1 cellular context compared by ENCODE assay signal in the genomic region with DNA sequence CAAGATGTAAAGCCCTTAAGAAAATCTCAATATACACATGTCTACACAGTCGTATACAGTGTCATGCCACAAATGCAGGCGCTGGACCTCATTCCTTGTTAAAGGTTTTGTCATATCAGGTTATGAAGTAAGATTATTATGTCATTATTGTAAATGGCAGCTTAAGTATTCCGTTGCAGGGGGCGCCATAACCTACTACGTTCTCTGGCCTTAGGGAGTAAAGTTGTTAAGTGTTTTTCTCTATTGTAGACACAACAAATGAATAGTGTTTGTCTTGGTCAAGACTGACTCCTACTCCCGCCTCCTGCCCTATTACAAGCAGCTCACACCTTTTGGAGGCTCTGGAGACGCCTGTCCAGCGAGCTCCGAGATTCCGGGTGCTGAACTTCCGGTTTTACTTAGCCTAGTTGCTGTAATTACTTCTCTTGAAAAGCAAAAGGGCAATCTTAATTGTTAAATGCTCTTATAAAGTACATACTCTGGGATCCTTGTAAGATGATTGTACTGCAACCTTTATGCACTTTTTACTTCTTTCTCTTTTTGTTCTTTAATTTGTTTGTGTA.
TF ChIP-seq lines count a peak whose summit lies in the region.

No MANE protein-coding gene starts in this region.

TF ChIP-seq in K562, 482 proteins besides CTCF, POLR2A, EP300 and RAD21 (continued from another document):
- TF ChIP-seq, protein P1, sequence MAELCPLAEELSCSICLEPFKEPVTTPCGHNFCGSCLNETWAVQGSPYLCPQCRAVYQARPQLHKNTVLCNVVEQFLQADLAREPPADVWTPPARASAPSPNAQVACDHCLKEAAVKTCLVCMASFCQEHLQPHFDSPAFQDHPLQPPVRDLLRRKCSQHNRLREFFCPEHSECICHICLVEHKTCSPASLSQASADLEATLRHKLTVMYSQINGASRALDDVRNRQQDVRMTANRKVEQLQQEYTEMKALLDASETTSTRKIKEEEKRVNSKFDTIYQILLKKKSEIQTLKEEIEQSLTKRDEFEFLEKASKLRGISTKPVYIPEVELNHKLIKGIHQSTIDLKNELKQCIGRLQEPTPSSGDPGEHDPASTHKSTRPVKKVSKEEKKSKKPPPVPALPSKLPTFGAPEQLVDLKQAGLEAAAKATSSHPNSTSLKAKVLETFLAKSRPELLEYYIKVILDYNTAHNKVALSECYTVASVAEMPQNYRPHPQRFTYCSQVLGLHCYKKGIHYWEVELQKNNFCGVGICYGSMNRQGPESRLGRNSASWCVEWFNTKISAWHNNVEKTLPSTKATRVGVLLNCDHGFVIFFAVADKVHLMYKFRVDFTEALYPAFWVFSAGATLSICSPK (IDR thresholded peaks at IDR 0.05; ENCODE audit: borderline replicate concordance), result no peak
- TF ChIP-seq, protein P2, sequence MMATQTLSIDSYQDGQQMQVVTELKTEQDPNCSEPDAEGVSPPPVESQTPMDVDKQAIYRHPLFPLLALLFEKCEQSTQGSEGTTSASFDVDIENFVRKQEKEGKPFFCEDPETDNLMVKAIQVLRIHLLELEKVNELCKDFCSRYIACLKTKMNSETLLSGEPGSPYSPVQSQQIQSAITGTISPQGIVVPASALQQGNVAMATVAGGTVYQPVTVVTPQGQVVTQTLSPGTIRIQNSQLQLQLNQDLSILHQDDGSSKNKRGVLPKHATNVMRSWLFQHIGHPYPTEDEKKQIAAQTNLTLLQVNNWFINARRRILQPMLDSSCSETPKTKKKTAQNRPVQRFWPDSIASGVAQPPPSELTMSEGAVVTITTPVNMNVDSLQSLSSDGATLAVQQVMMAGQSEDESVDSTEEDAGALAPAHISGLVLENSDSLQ (IDR thresholded peaks at IDR 0.05), result peak; percentile 53
- TF ChIP-seq PYGO2 (tag; IDR thresholded peaks at IDR 0.05) (no peak), HSF4 (CRISPR knock-in tag; IDR thresholded peaks at IDR 0.05; ENCODE audit: borderline replicate concordance) (no peak), PHF8 (IDR thresholded peaks at IDR 0.05; ENCODE audit: borderline replicate concordance, low read length) (no peak), ZNF431 (CRISPR knock-in tag; IDR thresholded peaks at IDR 0.05) (no peak), BMI1 (IDR thresholded peaks at IDR 0.05; ENCODE audit: low read length) (no peak)
